8 cellular contexts compared by ENCODE assay signal in the genomic region with DNA sequence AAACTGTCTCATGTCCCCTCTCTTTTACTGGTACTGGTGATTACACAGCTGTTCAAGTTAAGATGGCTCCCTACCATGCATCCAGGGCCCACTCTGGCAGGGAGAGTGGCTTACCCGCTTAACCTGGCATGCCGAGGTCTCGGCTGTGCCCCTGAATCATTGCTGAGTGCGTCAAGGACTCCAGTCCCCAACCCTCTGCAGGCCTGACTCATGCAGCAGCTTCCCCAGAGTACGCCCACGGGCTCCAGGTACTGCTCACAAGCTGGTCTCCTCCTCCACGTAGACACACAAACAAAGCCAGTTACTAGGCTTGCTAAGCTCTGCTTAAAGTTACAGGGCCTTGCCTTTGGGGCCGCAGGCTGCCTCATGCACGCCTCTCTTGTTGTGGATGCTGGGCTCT.
DNase-seq lines count a peak whose midpoint lies in the region; ATAC-seq and TF ChIP-seq lines count a peak whose summit lies in the region.

No MANE protein-coding gene starts in this region.

- TF ChIP-seq POLR2A in GM18505 (IDR thresholded peaks at IDR 0.05; ENCODE audit: borderline replicate concordance, extremely low read depth, insufficient read depth, insufficient read length), result no peak

- TF ChIP-seq CTCF in choroid plexus epithelial cell (conservative IDR thresholded peaks at IDR 0.05; ENCODE audit: low read depth, low read length), result no peak

- ATAC-seq in sciatic nerve, result no peak
- ATAC-seq in GM18505 (IDR thresholded peaks at IDR 0.05; ENCODE audit: unreplicated experiment), result no peak
- no peak for ATAC-seq in HG02642 (IDR thresholded peaks at IDR 0.05; ENCODE audit: poor library complexity, unreplicated experiment)

- DNase-seq in GM03348 (ENCODE audit: low spot score), result peak; percentile 11
- DNase-seq in activated CD4-positive, alpha-beta T cell treated with anti-CD3 and anti-CD28 coated beads for 48 hours, result peak; percentile 97
- DNase-seq in choroid plexus epithelial cell (ENCODE audit: low read depth), result peak; percentile 89
- peak; percentile 29 to 71 for DNase-seq in stimulated activated CD4-positive, alpha-beta T cell treated with anti-CD3 and anti-CD28 coated beads, Interleukin-1b, Interleukin-23, amount 100 ng/mL, for 1 hour (ENCODE audit: low read depth in 2 of 2)
- DNase-seq in NCI-H82 (lab: John Stamatoyannopoulos, UW), result no peak
- no peak for DNase-seq in sciatic nerve (ENCODE audit: low spot score)

- intact Hi-C loops in sciatic nerve (cut with DNase I), result no loop called here

- H3K4me3 ChIP-seq in choroid plexus epithelial cell (ENCODE audit: low read depth, low read length), result no peak overlapping the region

Comparison
In these comparisons a context has a peak if more than half of its experiments do, and no peak if none do; other contexts are left out.
1. DNase-seq: peak in GM03348 (single experiment), activated CD4-positive, alpha-beta T cell treated with anti-CD3 and anti-CD28 coated beads for 48 hours (single experiment), choroid plexus epithelial cell (single experiment) and stimulated activated CD4-positive, alpha-beta T cell treated with anti-CD3 and anti-CD28 coated beads, Interleukin-1b, Interleukin-23, amount 100 ng/mL, for 1 hour (2 of 2); none in NCI-H82 (single experiment) and sciatic nerve (single experiment).